1 cellular context compared by ENCODE assay signal in genomic region chr18:8948011-8948410, GRCh38.
TF ChIP-seq lines count a peak whose summit lies in the region.

No MANE protein-coding gene starts in this region.

TF ChIP-seq in H1, 55 proteins besides CTCF, POLR2A, EP300 and RAD21 (continued from another document):
- TF ChIP-seq, protein P1, sequence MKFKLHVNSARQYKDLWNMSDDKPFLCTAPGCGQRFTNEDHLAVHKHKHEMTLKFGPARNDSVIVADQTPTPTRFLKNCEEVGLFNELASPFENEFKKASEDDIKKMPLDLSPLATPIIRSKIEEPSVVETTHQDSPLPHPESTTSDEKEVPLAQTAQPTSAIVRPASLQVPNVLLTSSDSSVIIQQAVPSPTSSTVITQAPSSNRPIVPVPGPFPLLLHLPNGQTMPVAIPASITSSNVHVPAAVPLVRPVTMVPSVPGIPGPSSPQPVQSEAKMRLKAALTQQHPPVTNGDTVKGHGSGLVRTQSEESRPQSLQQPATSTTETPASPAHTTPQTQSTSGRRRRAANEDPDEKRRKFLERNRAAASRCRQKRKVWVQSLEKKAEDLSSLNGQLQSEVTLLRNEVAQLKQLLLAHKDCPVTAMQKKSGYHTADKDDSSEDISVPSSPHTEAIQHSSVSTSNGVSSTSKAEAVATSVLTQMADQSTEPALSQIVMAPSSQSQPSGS (IDR thresholded peaks at IDR 0.05; ENCODE audit: low read length): no peak
- TF ChIP-seq CBX5 (IDR thresholded peaks at IDR 0.05; ENCODE audit: low read depth, low read length): no peak
- TF ChIP-seq FOSL1 (IDR thresholded peaks at IDR 0.05; ENCODE audit: insufficient read depth, low read depth, low read length): no peak
- no peak for TF ChIP-seq BRCA1 (IDR thresholded peaks at IDR 0.05; ENCODE audit: low read depth, low read length)
- no peak for TF ChIP-seq CREB1 (IDR thresholded peaks at IDR 0.05)
- no peak for TF ChIP-seq CTBP2 (IDR thresholded peaks at IDR 0.05; ENCODE audit: borderline replicate concordance, insufficient read depth, insufficient read length, low read length)
- no peak for TF ChIP-seq USF2 (IDR thresholded peaks at IDR 0.05; ENCODE audit: low read length)
- TF ChIP-seq YY1 (IDR thresholded peaks at IDR 0.05; ENCODE audit: low read depth, low read length): no peak
